Comparison of ENCODE assay signal across 19 cellular contexts in the genomic region with DNA sequence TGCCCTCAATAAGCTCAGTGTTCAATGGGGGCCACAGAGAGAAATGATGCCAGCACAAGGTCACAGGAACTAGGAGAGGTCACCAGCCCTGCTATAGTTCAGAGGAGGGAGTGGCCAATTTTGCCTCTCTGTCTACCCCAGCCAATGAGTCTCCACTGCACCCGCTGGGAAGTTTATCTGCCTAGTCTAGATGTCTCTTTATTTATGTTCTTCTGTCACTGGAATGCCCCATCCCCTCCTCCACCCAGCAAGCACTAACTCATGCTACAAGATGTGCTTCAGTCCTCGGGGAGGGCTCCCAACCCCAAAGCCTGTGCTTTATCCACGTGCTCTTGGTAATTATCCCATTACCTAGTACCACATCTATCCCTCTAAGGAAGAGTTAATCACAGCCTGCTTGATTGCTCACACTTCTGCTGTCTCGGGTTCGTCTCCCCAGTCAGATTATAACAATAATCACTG. TPM values are rescaled to one million over a fixed set of nuclear protein-coding genes. Genes with fewer than 3 reads are reported as not detected.
DNase-seq lines count a peak whose midpoint lies in the region; ATAC-seq and TF ChIP-seq lines count a peak whose summit lies in the region.
"Had no signal": no experiment of that assay in that cellular context is flagged by ENCODE, and none has a peak within 500 bp of the region (broad histone marks: within the 10 kb centered on the region; RNA-seq: fewer than 3 reads in every experiment).

No MANE protein-coding gene starts in this region.

- peaks cover 10% of the 10 kb centered on the region for H3F3A ChIP-seq in neural progenitor cell (ENCODE audit: low read depth)

- H3K4me1 Mint-ChIP-seq in dendritic cell treated with granulocyte-macrophage colony-stimulating factor and Interleukin-4, amounts not matched to agents 40 ng/mL and 50 ng/mL, for 4 days (ENCODE audit: low read depth), result peaks cover 64% of the 10 kb centered on the region
- H3K4me1 Mint-ChIP-seq in neural progenitor cell, result peaks cover 28% of the 10 kb centered on the region

- H3K4me1 ChIP-seq in neural progenitor cell, result peaks cover 3% of the 10 kb centered on the region
- H3K4me1 ChIP-seq: Caco-2 had no signal

- no peak overlapping the region for H3K4me2 ChIP-seq in neural progenitor cell

- peak overlapping the region; percentile 15 for H3K27ac Mint-ChIP-seq in dendritic cell treated with granulocyte-macrophage colony-stimulating factor and Interleukin-4, amounts not matched to agents 40 ng/mL and 50 ng/mL, for 4 days
- no peak overlapping the region for H3K27ac Mint-ChIP-seq in neural progenitor cell
- H3K27ac Mint-ChIP-seq: activated T-helper 1 cell treated with anti-CD3 and anti-CD28 coated beads, Interleukin-12 subunit alpha, Interleukin-12 subunit beta, Interleukin-2, Interleukin-4 antibody, amounts not matched to agents 30 ng/mL and 10 ng/mL and 1 ng/mL, durations not matched to agents 14 hours and 24 hours and 36 hours; T-helper 17 cell had no signal

- no peak for ATAC-seq in GM18519 (IDR thresholded peaks at IDR 0.05; ENCODE audit: low FRiP score, unreplicated experiment)
- ATAC-seq: body of pancreas, PC-3, T-helper 17 cell had no signal

- H3K27ac ChIP-seq in neural progenitor cell, result no peak overlapping the region
- H3K27ac ChIP-seq: body of pancreas had no signal

- H2AFZ ChIP-seq in neural progenitor cell (replicated peaks), result no peak overlapping the region

- intact Hi-C loops in dendritic cell treated with granulocyte-macrophage colony-stimulating factor and Interleukin-4, amounts not matched to agents 40 ng/mL and 50 ng/mL, for 4 days (cut with micrococcal nuclease), result no loop called here

- DNase-seq in GM03348 (ENCODE audit: low spot score) (peak; percentile 37), NCI-H82 (lab: John Stamatoyannopoulos, UW) (peak; percentile 86), neural progenitor cell (ENCODE audit: low spot score) (peak; percentile 43), NCI-H1092 (lab: John Stamatoyannopoulos, UW) (no peak), RKO (ENCODE audit: low spot score) (no peak)
- no peak for DNase-seq in stimulated activated naive CD4-positive, alpha-beta T cell (lab: John Stamatoyannopoulos, UW)
- DNase-seq: activated CD4-positive, alpha-beta T cell treated with anti-CD3 and anti-CD28 coated beads, Interleukin-2, amount 50 U/mL, for 1 hour; body of pancreas; Caco-2; hypothalamus; NCI-H2029 treated with DMSO at 0.1 percent for 48 hours; occipital lobe; PC-3; stimulated activated CD4-positive, alpha-beta T cell treated with anti-CD3 and anti-CD28 coated beads, Interleukin-12 subunit alpha, Interleukin-12 subunit beta, amount 100 ng/mL, for 4 hours; T-helper 17 cell had no signal

- H3K27me3 ChIP-seq in neural progenitor cell, result peaks cover 20% of the 10 kb centered on the region
- H3K27me3 ChIP-seq: body of pancreas had no signal

- no peaks in the 10 kb centered on the region for H3K27me3 Mint-ChIP-seq in dendritic cell treated with granulocyte-macrophage colony-stimulating factor and Interleukin-4, amounts not matched to agents 40 ng/mL and 50 ng/mL, for 4 days
- peaks cover 18% of the 10 kb centered on the region for H3K27me3 Mint-ChIP-seq in neural progenitor cell (ENCODE audit: insufficient read depth, low read depth)
- H3K27me3 Mint-ChIP-seq: T-helper 17 cell had no signal

- TF ChIP-seq CTCF in neural progenitor cell (IDR thresholded peaks at IDR 0.05), result no peak

- no peak overlapping the region for H3K4me3 ChIP-seq in neural progenitor cell
- H3K4me3 ChIP-seq: body of pancreas, lung had no signal

- no peak overlapping the region for H3K4me3 Mint-ChIP-seq in dendritic cell treated with granulocyte-macrophage colony-stimulating factor and Interleukin-4, amounts not matched to agents 40 ng/mL and 50 ng/mL, for 4 days
- no peak overlapping the region for H3K4me3 Mint-ChIP-seq in neural progenitor cell
- H3K4me3 Mint-ChIP-seq: activated T-helper 1 cell treated with anti-CD3 and anti-CD28 coated beads, Interleukin-12 subunit alpha, Interleukin-12 subunit beta, Interleukin-2, Interleukin-4 antibody, amounts not matched to agents 30 ng/mL and 10 ng/mL and 1 ng/mL, durations not matched to agents 14 hours and 24 hours and 36 hours; T-helper 17 cell had no signal

- H3K9ac ChIP-seq in neural progenitor cell, result no peak overlapping the region

- no peaks in the 10 kb centered on the region for H3K9me3 Mint-ChIP-seq in dendritic cell treated with granulocyte-macrophage colony-stimulating factor and Interleukin-4, amounts not matched to agents 40 ng/mL and 50 ng/mL, for 4 days
- no peaks in the 10 kb centered on the region for H3K9me3 Mint-ChIP-seq in neural progenitor cell
- H3K9me3 Mint-ChIP-seq: activated T-helper 1 cell treated with anti-CD3 and anti-CD28 coated beads, Interleukin-12 subunit alpha, Interleukin-12 subunit beta, Interleukin-2, Interleukin-4 antibody, amounts not matched to agents 30 ng/mL and 10 ng/mL and 1 ng/mL, durations not matched to agents 14 hours and 24 hours and 36 hours had no signal

- peaks cover 13% of the 10 kb centered on the region for H4K20me1 ChIP-seq in neural progenitor cell (ENCODE audit: low read depth)

- peaks cover 45% of the 10 kb centered on the region for H3K36me3 Mint-ChIP-seq in dendritic cell treated with granulocyte-macrophage colony-stimulating factor and Interleukin-4, amounts not matched to agents 40 ng/mL and 50 ng/mL, for 4 days (ENCODE audit: low read depth)
- no peaks in the 10 kb centered on the region for H3K36me3 Mint-ChIP-seq in neural progenitor cell

- no peaks in the 10 kb centered on the region for H3K36me3 ChIP-seq in neural progenitor cell

- H3K9me3 ChIP-seq in neural progenitor cell (ENCODE audit: low read depth), result no peaks in the 10 kb centered on the region
- H3K9me3 ChIP-seq: body of pancreas, Caco-2 had no signal

- no peaks in the 10 kb centered on the region for H3K79me2 ChIP-seq in neural progenitor cell (ENCODE audit: low read depth)

RNA-seq across cellular contexts. Expression of gene HIP1, which starts 4.1 kb away (rescaled TPM):
- 39.2 and 46.2 TPM in 2 replicates for total RNA-seq in neural progenitor cell (ENCODE audit: low replicate concordance)

RNA-seq across cellular contexts. Expression of gene CCL26, which starts 37.4 kb away (rescaled TPM):
- not detected in 2 replicates for total RNA-seq in neural progenitor cell (ENCODE audit: low replicate concordance)
- total RNA-seq: activated T-helper 1 cell treated with anti-CD3 and anti-CD28 coated beads, Interleukin-12 subunit alpha, Interleukin-12 subunit beta, Interleukin-2, Interleukin-4 antibody, amounts not matched to agents 30 ng/mL and 10 ng/mL and 1 ng/mL, durations not matched to agents 14 hours and 24 hours and 36 hours; body of pancreas; Caco-2; lung; occipital lobe; T-helper 17 cell had no signal

Comparison
In these comparisons a context has a peak if more than half of its experiments do, and no peak if none do; other contexts are left out.
1. DNase-seq: peak in GM03348 (single experiment), NCI-H82 (single experiment) and neural progenitor cell (single experiment); none in NCI-H1092 (single experiment), stimulated activated naive CD4-positive, alpha-beta T cell (0 of 6) and RKO (single experiment).